1 cellular context compared by ENCODE assay signal in the genomic region with DNA sequence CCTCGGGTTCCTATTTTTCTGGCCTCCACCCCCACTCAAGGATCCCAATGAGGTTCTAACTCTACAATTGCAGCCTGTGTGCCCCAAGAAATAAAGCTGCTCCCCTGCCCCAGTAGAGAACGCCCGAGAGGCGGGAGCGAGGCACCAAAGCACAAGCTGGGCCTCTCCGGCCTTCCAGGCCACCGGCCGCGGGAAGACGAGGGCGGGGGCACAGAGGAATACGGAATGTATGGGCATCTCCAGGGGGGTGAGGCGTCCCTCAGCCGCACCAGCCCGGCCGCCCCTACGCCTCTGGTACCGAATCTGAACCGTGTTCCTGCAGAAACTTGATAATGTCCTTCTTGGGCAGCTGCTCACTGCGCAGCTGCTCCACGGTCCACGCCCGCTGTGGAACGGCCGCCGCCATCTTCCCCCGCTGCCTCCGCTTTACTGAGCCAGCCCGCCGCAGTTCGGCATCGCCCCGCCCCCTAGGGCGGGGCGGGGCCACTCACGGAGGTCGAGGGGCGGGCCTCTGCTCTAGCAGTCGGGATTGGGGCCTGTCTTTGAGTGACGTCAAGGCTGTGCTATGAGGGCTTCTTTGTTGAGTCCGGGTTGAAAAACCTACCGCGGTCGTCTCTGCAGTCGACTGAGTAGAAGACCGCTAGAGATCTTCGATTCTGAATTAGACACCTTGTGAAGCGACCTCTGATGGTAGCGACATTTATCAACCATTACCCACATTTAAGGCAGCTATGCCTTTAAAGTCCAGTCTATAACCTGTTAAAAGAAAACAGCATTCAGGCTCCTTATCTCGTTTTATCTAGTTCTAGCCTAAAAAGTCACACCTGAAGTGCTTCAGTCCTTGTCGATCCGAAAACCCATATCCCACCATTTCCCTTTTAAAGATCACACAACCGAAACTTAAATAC.
TF ChIP-seq lines count a peak whose summit lies in the region.

A gene (minus strand): TSS at position 431 of the 908 bp plus-strand sequence. CDS start 25 bp downstream, at position 406.

TF ChIP-seq in HepG2, 621 proteins besides CTCF, POLR2A, EP300 and RAD21 (continued from another document and continues in another):
- TF ChIP-seq, protein P1, sequence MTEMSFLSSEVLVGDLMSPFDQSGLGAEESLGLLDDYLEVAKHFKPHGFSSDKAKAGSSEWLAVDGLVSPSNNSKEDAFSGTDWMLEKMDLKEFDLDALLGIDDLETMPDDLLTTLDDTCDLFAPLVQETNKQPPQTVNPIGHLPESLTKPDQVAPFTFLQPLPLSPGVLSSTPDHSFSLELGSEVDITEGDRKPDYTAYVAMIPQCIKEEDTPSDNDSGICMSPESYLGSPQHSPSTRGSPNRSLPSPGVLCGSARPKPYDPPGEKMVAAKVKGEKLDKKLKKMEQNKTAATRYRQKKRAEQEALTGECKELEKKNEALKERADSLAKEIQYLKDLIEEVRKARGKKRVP (CRISPR knock-in tag; IDR thresholded peaks at IDR 0.05) = no peak
- TF ChIP-seq NR2F6 (IDR thresholded peaks at IDR 0.05) (peak; percentile 64), NR2F6 (CRISPR knock-in tag; IDR thresholded peaks at IDR 0.05) (peak; percentile 29; the same call in 1 of the 2 replicates), DNMT1 (CRISPR knock-in tag; IDR thresholded peaks at IDR 0.05) (no peak), ZNF138 (CRISPR knock-in tag; IDR thresholded peaks at IDR 0.05; ENCODE audit: low read depth) (no peak), SP5 (CRISPR knock-in tag; IDR thresholded peaks at IDR 0.05; ENCODE audit: borderline replicate concordance, low read depth) (no peak), ZIK1 (CRISPR knock-in tag; IDR thresholded peaks at IDR 0.05; ENCODE audit: borderline replicate concordance, low read depth) (peak; percentile 34; the same call in 1 of the 2 replicates), RAD51 (IDR thresholded peaks at IDR 0.05; ENCODE audit: borderline replicate concordance) (no peak), CHD2 (IDR thresholded peaks at IDR 0.05; ENCODE audit: low read depth, low read length) (0 out of 2 replicates have a peak, but pooled peaks have one; percentile 33), NFIC (IDR thresholded peaks at IDR 0.05; ENCODE audit: low read length) (peak; percentile 13; the same call in 1 of the 2 replicates), U2AF2 (IDR thresholded peaks at IDR 0.05; ENCODE audit: low read depth, low read length) (no peak), ZNF333 (CRISPR knock-in tag; IDR thresholded peaks at IDR 0.05; ENCODE audit: borderline replicate concordance) (no peak), FOSL2 (CRISPR knock-in tag; IDR thresholded peaks at IDR 0.05) (no peak), ATAD3A (CRISPR knock-in tag; IDR thresholded peaks at IDR 0.05) (no peak), ARID2 (CRISPR knock-in tag; IDR thresholded peaks at IDR 0.05; ENCODE audit: borderline replicate concordance) (no peak), ZNF788 (CRISPR knock-in tag; IDR thresholded peaks at IDR 0.05; ENCODE audit: borderline replicate concordance) (no peak), ZNF230 (CRISPR knock-in tag; IDR thresholded peaks at IDR 0.05) (0 out of 2 replicates have a peak, but pooled peaks have one; percentile 66), HNRNPL (IDR thresholded peaks at IDR 0.05; ENCODE audit: low read depth, low read length) (no peak), HES4 (CRISPR knock-in tag; IDR thresholded peaks at IDR 0.05; ENCODE audit: borderline replicate concordance) (peak; percentile 57; the same call in 1 of the 2 replicates), ZNF761 (CRISPR knock-in tag; conservative IDR thresholded peaks at IDR 0.05) (no peak), NAIF1 (CRISPR knock-in tag; IDR thresholded peaks at IDR 0.05; ENCODE audit: borderline replicate concordance) (no peak), ZNF225 (CRISPR knock-in tag; IDR thresholded peaks at IDR 0.05) (0 out of 2 replicates have a peak, but pooled peaks have one; percentile 33), XBP1 (CRISPR knock-in tag; IDR thresholded peaks at IDR 0.05) (no peak), ZNF615 (CRISPR knock-in tag; IDR thresholded peaks at IDR 0.05; ENCODE audit: borderline replicate concordance) (no peak), ZNF484 (CRISPR knock-in tag; IDR thresholded peaks at IDR 0.05; ENCODE audit: borderline replicate concordance, low read depth) (no peak)
- TF ChIP-seq, protein P2, sequence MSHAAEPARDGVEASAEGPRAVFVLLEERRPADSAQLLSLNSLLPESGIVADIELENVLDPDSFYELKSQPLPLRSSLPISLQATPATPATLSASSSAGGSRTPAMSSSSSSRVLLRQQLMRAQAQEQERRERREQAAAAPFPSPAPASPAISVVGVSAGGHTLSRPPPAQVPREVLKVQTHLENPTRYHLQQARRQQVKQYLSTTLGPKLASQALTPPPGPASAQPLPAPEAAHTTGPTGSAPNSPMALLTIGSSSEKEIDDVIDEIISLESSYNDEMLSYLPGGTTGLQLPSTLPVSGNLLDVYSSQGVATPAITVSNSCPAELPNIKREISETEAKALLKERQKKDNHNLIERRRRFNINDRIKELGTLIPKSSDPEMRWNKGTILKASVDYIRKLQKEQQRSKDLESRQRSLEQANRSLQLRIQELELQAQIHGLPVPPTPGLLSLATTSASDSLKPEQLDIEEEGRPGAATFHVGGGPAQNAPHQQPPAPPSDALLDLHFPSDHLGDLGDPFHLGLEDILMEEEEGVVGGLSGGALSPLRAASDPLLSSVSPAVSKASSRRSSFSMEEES (CRISPR knock-in tag; IDR thresholded peaks at IDR 0.05) = peak; percentile 59; the same call in 1 of the 2 replicates
- TF ChIP-seq, protein P3, sequence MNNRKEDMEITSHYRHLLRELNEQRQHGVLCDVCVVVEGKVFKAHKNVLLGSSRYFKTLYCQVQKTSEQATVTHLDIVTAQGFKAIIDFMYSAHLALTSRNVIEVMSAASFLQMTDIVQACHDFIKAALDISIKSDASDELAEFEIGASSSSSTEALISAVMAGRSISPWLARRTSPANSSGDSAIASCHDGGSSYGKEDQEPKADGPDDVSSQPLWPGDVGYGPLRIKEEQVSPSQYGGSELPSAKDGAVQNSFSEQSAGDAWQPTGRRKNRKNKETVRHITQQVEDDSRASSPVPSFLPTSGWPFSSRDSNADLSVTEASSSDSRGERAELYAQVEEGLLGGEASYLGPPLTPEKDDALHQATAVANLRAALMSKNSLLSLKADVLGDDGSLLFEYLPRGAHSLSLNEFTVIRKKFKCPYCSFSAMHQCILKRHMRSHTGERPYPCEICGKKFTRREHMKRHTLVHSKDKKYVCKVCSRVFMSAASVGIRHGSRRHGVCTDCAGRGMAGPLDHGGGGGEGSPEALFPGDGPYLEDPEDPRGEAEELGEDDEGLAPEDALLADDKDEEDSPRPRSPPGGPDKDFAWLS (CRISPR knock-in tag; IDR thresholded peaks at IDR 0.05; ENCODE audit: borderline replicate concordance) = no peak
- TF ChIP-seq, protein P4, sequence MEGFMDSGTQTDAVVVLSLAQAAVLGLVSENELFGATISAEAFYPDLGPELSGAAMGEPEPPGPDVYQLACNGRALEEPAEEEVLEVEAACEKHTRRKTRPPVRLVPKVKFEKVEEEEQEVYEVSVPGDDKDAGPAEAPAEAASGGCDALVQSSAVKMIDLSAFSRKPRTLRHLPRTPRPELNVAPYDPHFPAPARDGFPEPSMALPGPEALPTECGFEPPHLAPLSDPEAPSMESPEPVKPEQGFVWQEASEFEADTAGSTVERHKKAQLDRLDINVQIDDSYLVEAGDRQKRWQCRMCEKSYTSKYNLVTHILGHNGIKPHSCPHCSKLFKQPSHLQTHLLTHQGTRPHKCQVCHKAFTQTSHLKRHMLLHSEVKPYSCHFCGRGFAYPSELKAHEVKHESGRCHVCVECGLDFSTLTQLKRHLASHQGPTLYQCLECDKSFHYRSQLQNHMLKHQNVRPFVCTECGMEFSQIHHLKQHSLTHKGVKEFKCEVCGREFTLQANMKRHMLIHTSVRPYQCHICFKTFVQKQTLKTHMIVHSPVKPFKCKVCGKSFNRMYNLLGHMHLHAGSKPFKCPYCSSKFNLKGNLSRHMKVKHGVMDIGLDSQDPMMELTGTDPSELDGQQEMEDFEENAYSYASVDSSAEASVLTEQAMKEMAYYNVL (CRISPR knock-in tag; IDR thresholded peaks at IDR 0.05; ENCODE audit: borderline replicate concordance) = peak; percentile 47; the same call in 1 of the 2 replicates
- TF ChIP-seq, protein P5, sequence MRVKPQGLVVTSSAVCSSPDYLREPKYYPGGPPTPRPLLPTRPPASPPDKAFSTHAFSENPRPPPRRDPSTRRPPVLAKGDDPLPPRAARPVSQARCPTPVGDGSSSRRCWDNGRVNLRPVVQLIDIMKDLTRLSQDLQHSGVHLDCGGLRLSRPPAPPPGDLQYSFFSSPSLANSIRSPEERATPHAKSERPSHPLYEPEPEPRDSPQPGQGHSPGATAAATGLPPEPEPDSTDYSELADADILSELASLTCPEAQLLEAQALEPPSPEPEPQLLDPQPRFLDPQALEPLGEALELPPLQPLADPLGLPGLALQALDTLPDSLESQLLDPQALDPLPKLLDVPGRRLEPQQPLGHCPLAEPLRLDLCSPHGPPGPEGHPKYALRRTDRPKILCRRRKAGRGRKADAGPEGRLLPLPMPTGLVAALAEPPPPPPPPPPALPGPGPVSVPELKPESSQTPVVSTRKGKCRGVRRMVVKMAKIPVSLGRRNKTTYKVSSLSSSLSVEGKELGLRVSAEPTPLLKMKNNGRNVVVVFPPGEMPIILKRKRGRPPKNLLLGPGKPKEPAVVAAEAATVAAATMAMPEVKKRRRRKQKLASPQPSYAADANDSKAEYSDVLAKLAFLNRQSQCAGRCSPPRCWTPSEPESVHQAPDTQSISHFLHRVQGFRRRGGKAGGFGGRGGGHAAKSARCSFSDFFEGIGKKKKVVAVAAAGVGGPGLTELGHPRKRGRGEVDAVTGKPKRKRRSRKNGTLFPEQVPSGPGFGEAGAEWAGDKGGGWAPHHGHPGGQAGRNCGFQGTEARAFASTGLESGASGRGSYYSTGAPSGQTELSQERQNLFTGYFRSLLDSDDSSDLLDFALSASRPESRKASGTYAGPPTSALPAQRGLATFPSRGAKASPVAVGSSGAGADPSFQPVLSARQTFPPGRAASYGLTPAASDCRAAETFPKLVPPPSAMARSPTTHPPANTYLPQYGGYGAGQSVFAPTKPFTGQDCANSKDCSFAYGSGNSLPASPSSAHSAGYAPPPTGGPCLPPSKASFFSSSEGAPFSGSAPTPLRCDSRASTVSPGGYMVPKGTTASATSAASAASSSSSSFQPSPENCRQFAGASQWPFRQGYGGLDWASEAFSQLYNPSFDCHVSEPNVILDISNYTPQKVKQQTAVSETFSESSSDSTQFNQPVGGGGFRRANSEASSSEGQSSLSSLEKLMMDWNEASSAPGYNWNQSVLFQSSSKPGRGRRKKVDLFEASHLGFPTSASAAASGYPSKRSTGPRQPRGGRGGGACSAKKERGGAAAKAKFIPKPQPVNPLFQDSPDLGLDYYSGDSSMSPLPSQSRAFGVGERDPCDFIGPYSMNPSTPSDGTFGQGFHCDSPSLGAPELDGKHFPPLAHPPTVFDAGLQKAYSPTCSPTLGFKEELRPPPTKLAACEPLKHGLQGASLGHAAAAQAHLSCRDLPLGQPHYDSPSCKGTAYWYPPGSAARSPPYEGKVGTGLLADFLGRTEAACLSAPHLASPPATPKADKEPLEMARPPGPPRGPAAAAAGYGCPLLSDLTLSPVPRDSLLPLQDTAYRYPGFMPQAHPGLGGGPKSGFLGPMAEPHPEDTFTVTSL (CRISPR knock-in tag; IDR thresholded peaks at IDR 0.05; ENCODE audit: borderline replicate concordance) = no peak
- TF ChIP-seq, protein P6, sequence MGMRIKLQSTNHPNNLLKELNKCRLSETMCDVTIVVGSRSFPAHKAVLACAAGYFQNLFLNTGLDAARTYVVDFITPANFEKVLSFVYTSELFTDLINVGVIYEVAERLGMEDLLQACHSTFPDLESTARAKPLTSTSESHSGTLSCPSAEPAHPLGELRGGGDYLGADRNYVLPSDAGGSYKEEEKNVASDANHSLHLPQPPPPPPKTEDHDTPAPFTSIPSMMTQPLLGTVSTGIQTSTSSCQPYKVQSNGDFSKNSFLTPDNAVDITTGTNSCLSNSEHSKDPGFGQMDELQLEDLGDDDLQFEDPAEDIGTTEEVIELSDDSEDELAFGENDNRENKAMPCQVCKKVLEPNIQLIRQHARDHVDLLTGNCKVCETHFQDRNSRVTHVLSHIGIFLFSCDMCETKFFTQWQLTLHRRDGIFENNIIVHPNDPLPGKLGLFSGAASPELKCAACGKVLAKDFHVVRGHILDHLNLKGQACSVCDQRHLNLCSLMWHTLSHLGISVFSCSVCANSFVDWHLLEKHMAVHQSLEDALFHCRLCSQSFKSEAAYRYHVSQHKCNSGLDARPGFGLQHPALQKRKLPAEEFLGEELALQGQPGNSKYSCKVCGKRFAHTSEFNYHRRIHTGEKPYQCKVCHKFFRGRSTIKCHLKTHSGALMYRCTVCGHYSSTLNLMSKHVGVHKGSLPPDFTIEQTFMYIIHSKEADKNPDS (CRISPR knock-in tag; IDR thresholded peaks at IDR 0.05) = no peak
- TF ChIP-seq, protein P7, sequence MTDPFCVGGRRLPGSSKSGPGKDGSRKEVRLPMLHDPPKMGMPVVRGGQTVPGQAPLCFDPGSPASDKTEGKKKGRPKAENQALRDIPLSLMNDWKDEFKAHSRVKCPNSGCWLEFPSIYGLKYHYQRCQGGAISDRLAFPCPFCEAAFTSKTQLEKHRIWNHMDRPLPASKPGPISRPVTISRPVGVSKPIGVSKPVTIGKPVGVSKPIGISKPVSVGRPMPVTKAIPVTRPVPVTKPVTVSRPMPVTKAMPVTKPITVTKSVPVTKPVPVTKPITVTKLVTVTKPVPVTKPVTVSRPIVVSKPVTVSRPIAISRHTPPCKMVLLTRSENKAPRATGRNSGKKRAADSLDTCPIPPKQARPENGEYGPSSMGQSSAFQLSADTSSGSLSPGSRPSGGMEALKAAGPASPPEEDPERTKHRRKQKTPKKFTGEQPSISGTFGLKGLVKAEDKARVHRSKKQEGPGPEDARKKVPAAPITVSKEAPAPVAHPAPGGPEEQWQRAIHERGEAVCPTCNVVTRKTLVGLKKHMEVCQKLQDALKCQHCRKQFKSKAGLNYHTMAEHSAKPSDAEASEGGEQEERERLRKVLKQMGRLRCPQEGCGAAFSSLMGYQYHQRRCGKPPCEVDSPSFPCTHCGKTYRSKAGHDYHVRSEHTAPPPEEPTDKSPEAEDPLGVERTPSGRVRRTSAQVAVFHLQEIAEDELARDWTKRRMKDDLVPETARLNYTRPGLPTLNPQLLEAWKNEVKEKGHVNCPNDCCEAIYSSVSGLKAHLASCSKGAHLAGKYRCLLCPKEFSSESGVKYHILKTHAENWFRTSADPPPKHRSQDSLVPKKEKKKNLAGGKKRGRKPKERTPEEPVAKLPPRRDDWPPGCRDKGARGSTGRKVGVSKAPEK (CRISPR knock-in tag; IDR thresholded peaks at IDR 0.05; ENCODE audit: borderline replicate concordance) = no peak
- TF ChIP-seq, protein P8, sequence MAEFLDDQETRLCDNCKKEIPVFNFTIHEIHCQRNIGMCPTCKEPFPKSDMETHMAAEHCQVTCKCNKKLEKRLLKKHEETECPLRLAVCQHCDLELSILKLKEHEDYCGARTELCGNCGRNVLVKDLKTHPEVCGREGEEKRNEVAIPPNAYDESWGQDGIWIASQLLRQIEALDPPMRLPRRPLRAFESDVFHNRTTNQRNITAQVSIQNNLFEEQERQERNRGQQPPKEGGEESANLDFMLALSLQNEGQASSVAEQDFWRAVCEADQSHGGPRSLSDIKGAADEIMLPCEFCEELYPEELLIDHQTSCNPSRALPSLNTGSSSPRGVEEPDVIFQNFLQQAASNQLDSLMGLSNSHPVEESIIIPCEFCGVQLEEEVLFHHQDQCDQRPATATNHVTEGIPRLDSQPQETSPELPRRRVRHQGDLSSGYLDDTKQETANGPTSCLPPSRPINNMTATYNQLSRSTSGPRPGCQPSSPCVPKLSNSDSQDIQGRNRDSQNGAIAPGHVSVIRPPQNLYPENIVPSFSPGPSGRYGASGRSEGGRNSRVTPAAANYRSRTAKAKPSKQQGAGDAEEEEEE (CRISPR knock-in tag; IDR thresholded peaks at IDR 0.05; ENCODE audit: borderline replicate concordance) = 0 out of 2 replicates have a peak, but pooled peaks have one; percentile 86
